1 cellular context compared by ENCODE assay signal in the genomic region with DNA sequence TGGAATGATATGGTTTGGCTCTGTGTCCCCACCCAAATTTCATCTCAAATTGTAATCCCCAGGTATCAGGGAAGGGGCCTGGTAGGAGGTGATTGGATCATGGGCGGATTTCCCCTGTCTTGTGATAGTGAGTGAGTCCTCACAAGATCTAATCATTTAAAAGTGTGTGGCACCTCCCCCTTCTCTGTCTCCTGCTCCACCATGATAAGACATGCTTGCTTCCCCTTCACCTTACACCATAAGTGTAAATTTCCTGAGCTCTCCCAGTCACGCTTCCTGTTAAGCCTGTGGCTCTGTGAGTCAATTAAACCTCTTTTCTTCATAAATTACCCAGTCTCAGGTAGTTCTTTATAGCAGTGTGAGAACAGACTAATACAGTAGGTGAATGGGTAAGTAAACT.
TF ChIP-seq lines count a peak whose summit lies in the region.

No MANE protein-coding gene starts in this region.

TF ChIP-seq in K562, 482 proteins besides CTCF, POLR2A, EP300 and RAD21 (continued from another document and continues in another):
- TF ChIP-seq, protein P1, sequence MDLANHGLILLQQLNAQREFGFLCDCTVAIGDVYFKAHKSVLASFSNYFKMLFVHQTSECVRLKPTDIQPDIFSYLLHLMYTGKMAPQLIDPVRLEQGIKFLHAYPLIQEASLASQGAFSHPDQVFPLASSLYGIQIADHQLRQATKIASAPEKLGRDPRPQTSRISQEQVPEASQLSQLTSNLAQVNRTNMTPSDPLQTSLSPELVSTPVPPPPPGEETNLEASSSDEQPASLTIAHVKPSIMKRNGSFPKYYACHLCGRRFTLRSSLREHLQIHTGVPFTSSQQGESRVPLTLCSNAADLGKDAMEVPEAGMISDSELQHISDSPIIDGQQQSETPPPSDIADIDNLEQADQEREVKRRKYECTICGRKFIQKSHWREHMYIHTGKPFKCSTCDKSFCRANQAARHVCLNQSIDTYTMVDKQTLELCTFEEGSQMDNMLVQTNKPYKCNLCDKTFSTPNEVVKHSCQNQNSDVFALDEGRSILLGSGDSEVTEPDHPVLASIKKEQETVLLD (IDR thresholded peaks at IDR 0.05) = no peak
- TF ChIP-seq TAL1 (IDR thresholded peaks at IDR 0.05) (peak; percentile 71), SOX6 (IDR thresholded peaks at IDR 0.05) (peak; percentile 25; the same call in 1 of the 2 replicates), ZNF24 (IDR thresholded peaks at IDR 0.05) (no peak), HNRNPH1 (optimal IDR thresholded peaks at IDR 0.05; ENCODE audit: low read depth, low read length) (no peak), RBM34 (IDR thresholded peaks at IDR 0.05; ENCODE audit: borderline replicate concordance, insufficient read depth, low read length) (no peak), ZNF239 (CRISPR knock-in tag; IDR thresholded peaks at IDR 0.05) (no peak), SUPT5H (IDR thresholded peaks at IDR 0.05) (no peak), NCOA2 (IDR thresholded peaks at IDR 0.05; ENCODE audit: partially characterized antibody in 2 of 2) (no peak), SMARCE1 (IDR thresholded peaks at IDR 0.05) (peak; percentile 75; the same call in 1 of the 2 replicates), POLR2H (tag; IDR thresholded peaks at IDR 0.05; ENCODE audit: low read depth) (no peak), MEIS2 (IDR thresholded peaks at IDR 0.05; ENCODE audit: partially characterized antibody) (peak; percentile 20), KDM1A (IDR thresholded peaks at IDR 0.05) (0 out of 4 replicates have a peak, but pooled peaks of 1 of the 2 experiments have one; percentile 9), GATAD2A (IDR thresholded peaks at IDR 0.05) (no peak), POLR2AphosphoS2 (IDR thresholded peaks at IDR 0.05; ENCODE audit: low read length) (no peak), ELF4 (CRISPR knock-in tag; IDR thresholded peaks at IDR 0.05) (no peak), ZNF766 (CRISPR knock-in tag; conservative IDR thresholded peaks at IDR 0.05) (peak; percentile 75), GABPA (tag; conservative IDR thresholded peaks at IDR 0.05; ENCODE audit: low read depth) (no peak), RFX1 (IDR thresholded peaks at IDR 0.05) (no peak), BRF1 (IDR thresholded peaks at IDR 0.05; ENCODE audit: borderline replicate concordance, extremely low read depth, insufficient read length) (no peak), ATF7 (IDR thresholded peaks at IDR 0.05) (peak; percentile 38; the same call in 1 of the 2 replicates), GTF2F1 (IDR thresholded peaks at IDR 0.05; ENCODE audit: low read depth, low read length) (no peak), SLC30A9 (CRISPR knock-in tag; IDR thresholded peaks at IDR 0.05) (no peak), CHD2 (IDR thresholded peaks at IDR 0.05; ENCODE audit: low read depth, low read length) (no peak), CBFA2T3 (IDR thresholded peaks at IDR 0.05) (peak; percentile 71), FOS (IDR thresholded peaks at IDR 0.05; ENCODE audit: extremely low read depth, insufficient read length) (no peak), NFRKB (IDR thresholded peaks at IDR 0.05; ENCODE audit: low read depth) (no peak), SMC3 (conservative IDR thresholded peaks at IDR 0.05; ENCODE audit: insufficient read depth, low read depth, low read length) (no peak), HNRNPK (IDR thresholded peaks at IDR 0.05; ENCODE audit: low read depth, low read length, poor library complexity, severe bottlenecking) (no peak)
- TF ChIP-seq, protein P2, sequence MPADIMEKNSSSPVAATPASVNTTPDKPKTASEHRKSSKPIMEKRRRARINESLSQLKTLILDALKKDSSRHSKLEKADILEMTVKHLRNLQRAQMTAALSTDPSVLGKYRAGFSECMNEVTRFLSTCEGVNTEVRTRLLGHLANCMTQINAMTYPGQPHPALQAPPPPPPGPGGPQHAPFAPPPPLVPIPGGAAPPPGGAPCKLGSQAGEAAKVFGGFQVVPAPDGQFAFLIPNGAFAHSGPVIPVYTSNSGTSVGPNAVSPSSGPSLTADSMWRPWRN (IDR thresholded peaks at IDR 0.05; ENCODE audit: low read depth) = peak; percentile 32; the same call in 1 of the 2 replicates
- TF ChIP-seq, protein P3, sequence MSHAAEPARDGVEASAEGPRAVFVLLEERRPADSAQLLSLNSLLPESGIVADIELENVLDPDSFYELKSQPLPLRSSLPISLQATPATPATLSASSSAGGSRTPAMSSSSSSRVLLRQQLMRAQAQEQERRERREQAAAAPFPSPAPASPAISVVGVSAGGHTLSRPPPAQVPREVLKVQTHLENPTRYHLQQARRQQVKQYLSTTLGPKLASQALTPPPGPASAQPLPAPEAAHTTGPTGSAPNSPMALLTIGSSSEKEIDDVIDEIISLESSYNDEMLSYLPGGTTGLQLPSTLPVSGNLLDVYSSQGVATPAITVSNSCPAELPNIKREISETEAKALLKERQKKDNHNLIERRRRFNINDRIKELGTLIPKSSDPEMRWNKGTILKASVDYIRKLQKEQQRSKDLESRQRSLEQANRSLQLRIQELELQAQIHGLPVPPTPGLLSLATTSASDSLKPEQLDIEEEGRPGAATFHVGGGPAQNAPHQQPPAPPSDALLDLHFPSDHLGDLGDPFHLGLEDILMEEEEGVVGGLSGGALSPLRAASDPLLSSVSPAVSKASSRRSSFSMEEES (CRISPR knock-in tag; IDR thresholded peaks at IDR 0.05) = no peak
- TF ChIP-seq, protein P4, sequence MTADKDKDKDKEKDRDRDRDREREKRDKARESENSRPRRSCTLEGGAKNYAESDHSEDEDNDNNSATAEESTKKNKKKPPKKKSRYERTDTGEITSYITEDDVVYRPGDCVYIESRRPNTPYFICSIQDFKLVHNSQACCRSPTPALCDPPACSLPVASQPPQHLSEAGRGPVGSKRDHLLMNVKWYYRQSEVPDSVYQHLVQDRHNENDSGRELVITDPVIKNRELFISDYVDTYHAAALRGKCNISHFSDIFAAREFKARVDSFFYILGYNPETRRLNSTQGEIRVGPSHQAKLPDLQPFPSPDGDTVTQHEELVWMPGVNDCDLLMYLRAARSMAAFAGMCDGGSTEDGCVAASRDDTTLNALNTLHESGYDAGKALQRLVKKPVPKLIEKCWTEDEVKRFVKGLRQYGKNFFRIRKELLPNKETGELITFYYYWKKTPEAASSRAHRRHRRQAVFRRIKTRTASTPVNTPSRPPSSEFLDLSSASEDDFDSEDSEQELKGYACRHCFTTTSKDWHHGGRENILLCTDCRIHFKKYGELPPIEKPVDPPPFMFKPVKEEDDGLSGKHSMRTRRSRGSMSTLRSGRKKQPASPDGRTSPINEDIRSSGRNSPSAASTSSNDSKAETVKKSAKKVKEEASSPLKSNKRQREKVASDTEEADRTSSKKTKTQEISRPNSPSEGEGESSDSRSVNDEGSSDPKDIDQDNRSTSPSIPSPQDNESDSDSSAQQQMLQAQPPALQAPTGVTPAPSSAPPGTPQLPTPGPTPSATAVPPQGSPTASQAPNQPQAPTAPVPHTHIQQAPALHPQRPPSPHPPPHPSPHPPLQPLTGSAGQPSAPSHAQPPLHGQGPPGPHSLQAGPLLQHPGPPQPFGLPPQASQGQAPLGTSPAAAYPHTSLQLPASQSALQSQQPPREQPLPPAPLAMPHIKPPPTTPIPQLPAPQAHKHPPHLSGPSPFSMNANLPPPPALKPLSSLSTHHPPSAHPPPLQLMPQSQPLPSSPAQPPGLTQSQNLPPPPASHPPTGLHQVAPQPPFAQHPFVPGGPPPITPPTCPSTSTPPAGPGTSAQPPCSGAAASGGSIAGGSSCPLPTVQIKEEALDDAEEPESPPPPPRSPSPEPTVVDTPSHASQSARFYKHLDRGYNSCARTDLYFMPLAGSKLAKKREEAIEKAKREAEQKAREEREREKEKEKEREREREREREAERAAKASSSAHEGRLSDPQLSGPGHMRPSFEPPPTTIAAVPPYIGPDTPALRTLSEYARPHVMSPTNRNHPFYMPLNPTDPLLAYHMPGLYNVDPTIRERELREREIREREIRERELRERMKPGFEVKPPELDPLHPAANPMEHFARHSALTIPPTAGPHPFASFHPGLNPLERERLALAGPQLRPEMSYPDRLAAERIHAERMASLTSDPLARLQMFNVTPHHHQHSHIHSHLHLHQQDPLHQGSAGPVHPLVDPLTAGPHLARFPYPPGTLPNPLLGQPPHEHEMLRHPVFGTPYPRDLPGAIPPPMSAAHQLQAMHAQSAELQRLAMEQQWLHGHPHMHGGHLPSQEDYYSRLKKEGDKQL (CRISPR knock-in tag; IDR thresholded peaks at IDR 0.05; ENCODE audit: borderline replicate concordance) = no peak
- TF ChIP-seq, protein P5, sequence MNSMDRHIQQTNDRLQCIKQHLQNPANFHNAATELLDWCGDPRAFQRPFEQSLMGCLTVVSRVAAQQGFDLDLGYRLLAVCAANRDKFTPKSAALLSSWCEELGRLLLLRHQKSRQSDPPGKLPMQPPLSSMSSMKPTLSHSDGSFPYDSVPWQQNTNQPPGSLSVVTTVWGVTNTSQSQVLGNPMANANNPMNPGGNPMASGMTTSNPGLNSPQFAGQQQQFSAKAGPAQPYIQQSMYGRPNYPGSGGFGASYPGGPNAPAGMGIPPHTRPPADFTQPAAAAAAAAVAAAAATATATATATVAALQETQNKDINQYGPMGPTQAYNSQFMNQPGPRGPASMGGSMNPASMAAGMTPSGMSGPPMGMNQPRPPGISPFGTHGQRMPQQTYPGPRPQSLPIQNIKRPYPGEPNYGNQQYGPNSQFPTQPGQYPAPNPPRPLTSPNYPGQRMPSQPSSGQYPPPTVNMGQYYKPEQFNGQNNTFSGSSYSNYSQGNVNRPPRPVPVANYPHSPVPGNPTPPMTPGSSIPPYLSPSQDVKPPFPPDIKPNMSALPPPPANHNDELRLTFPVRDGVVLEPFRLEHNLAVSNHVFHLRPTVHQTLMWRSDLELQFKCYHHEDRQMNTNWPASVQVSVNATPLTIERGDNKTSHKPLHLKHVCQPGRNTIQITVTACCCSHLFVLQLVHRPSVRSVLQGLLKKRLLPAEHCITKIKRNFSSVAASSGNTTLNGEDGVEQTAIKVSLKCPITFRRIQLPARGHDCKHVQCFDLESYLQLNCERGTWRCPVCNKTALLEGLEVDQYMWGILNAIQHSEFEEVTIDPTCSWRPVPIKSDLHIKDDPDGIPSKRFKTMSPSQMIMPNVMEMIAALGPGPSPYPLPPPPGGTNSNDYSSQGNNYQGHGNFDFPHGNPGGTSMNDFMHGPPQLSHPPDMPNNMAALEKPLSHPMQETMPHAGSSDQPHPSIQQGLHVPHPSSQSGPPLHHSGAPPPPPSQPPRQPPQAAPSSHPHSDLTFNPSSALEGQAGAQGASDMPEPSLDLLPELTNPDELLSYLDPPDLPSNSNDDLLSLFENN (IDR thresholded peaks at IDR 0.05; ENCODE audit: low read depth in 2 of 2, low read length in 2 of 2) = no peak
- TF ChIP-seq, protein P6, sequence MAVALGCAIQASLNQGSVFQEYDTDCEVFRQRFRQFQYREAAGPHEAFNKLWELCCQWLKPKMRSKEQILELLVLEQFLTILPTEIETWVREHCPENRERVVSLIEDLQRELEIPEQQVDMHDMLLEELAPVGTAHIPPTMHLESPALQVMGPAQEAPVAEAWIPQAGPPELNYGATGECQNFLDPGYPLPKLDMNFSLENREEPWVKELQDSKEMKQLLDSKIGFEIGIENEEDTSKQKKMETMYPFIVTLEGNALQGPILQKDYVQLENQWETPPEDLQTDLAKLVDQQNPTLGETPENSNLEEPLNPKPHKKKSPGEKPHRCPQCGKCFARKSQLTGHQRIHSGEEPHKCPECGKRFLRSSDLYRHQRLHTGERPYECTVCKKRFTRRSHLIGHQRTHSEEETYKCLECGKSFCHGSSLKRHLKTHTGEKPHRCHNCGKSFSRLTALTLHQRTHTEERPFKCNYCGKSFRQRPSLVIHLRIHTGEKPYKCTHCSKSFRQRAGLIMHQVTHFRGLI (CRISPR knock-in tag; IDR thresholded peaks at IDR 0.05) = no peak
- TF ChIP-seq, protein P7, sequence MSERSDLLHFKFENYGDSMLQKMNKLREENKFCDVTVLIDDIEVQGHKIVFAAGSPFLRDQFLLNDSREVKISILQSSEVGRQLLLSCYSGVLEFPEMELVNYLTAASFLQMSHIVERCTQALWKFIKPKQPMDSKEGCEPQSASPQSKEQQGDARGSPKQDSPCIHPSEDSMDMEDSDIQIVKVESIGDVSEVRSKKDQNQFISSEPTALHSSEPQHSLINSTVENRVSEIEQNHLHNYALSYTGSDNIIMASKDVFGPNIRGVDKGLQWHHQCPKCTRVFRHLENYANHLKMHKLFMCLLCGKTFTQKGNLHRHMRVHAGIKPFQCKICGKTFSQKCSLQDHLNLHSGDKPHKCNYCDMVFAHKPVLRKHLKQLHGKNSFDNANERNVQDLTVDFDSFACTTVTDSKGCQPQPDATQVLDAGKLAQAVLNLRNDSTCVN (CRISPR knock-in tag; IDR thresholded peaks at IDR 0.05) = no peak
- TF ChIP-seq, protein P8, sequence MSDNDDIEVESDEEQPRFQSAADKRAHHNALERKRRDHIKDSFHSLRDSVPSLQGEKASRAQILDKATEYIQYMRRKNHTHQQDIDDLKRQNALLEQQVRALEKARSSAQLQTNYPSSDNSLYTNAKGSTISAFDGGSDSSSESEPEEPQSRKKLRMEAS (CRISPR knock-in tag; IDR thresholded peaks at IDR 0.05) = no peak
- TF ChIP-seq, protein P9, sequence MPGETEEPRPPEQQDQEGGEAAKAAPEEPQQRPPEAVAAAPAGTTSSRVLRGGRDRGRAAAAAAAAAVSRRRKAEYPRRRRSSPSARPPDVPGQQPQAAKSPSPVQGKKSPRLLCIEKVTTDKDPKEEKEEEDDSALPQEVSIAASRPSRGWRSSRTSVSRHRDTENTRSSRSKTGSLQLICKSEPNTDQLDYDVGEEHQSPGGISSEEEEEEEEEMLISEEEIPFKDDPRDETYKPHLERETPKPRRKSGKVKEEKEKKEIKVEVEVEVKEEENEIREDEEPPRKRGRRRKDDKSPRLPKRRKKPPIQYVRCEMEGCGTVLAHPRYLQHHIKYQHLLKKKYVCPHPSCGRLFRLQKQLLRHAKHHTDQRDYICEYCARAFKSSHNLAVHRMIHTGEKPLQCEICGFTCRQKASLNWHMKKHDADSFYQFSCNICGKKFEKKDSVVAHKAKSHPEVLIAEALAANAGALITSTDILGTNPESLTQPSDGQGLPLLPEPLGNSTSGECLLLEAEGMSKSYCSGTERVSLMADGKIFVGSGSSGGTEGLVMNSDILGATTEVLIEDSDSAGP (CRISPR knock-in tag; IDR thresholded peaks at IDR 0.05) = no peak
- TF ChIP-seq, protein P10, sequence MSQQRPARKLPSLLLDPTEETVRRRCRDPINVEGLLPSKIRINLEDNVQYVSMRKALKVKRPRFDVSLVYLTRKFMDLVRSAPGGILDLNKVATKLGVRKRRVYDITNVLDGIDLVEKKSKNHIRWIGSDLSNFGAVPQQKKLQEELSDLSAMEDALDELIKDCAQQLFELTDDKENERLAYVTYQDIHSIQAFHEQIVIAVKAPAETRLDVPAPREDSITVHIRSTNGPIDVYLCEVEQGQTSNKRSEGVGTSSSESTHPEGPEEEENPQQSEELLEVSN (IDR thresholded peaks at IDR 0.05; ENCODE audit: borderline replicate concordance in 1 of 2, extremely low read depth in 1 of 2, insufficient read depth in 1 of 2, insufficient read length in 1 of 2, low read depth in 1 of 2, low read length in 1 of 2, poor library complexity in 1 of 2, severe bottlenecking in 1 of 2) = no peak
- TF ChIP-seq, protein P11, sequence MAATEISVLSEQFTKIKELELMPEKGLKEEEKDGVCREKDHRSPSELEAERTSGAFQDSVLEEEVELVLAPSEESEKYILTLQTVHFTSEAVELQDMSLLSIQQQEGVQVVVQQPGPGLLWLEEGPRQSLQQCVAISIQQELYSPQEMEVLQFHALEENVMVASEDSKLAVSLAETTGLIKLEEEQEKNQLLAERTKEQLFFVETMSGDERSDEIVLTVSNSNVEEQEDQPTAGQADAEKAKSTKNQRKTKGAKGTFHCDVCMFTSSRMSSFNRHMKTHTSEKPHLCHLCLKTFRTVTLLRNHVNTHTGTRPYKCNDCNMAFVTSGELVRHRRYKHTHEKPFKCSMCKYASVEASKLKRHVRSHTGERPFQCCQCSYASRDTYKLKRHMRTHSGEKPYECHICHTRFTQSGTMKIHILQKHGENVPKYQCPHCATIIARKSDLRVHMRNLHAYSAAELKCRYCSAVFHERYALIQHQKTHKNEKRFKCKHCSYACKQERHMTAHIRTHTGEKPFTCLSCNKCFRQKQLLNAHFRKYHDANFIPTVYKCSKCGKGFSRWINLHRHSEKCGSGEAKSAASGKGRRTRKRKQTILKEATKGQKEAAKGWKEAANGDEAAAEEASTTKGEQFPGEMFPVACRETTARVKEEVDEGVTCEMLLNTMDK (IDR thresholded peaks at IDR 0.05; ENCODE audit: borderline replicate concordance, insufficient read depth, low read depth, low read length, poor library complexity, severe bottlenecking) = no peak
